ENCODE assay signal across 16 cellular contexts in the genomic region with DNA sequence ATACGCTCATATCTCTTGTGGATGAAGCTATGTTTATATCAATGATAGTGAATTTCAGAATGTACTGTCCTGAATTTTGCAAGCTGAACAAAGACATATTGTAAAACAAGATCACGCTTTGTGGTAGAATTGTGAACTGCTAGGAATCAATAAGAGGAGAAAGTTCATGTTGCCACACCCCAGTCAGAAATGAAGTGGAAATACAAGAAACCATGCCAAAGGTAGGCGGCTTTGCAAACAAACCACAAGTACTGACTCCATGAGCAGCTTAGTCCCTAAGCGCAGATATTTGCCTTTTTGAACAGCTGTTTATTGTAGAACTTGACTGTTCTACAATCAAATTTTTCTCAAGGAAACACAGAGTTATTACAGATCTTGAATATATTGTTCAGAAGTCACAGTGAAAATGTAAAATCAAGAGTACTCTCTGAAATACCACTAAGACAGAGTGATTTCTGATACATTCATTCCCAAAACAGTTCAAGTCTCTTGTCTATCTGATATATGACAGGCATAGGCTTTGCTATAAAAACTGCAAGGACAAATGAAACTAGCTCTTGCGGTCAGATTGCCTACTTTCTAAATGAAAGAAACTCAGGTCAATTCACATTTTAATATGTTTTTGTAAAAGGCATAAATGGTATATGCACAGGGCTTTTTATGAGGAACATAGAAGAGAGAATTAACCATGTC.
DNase-seq lines count a peak whose midpoint lies in the region; ATAC-seq, FAIRE-seq and TF ChIP-seq lines count a peak whose summit lies in the region.
"Had no signal": no experiment of that assay in that cellular context is flagged by ENCODE, and none has a peak within 500 bp of the region (broad histone marks: within the 10 kb centered on the region; RNA-seq: fewer than 3 reads in every experiment).

No MANE protein-coding gene starts in this region.

- peaks cover 2% of the 10 kb centered on the region for H3K9me3 Mint-ChIP-seq in natural killer cell treated with Interleukin-12 subunit alpha and Interleukin-12 subunit beta and Interleukin-15 and Interleukin-18, amount 100 ng/mL, for 72 hours
- H3K9me3 Mint-ChIP-seq: activated CD4-positive, alpha-beta T cell treated with anti-CD3 and anti-CD28 coated beads, Interleukin-2, amount 10 ng/mL, durations not matched to agents 7 days and 5 days had no signal

- FAIRE-seq in bronchial epithelial cell (lab: Jason Lieb, UNC) (peak; percentile 62), HepG2 (lab: Jason Lieb, UNC) (peak; percentile 72)

- DNase-seq in NCI-H510A treated with DMSO at 0.1 percent for 48 hours (lab: John Stamatoyannopoulos, UW) (peak; percentile 83), bronchial epithelial cell (ENCODE audit: low read depth) (peak; percentile 72), HepG2 (ENCODE audit: low spot score) (peak; percentile 81), transverse colon (peak; percentile 52), NCI-H128 (lab: John Stamatoyannopoulos, UW; ENCODE audit: unreplicated experiment) (no peak), COR-L47 (lab: John Stamatoyannopoulos, UW) (no peak)
- DNase-seq in natural killer cell treated with Interleukin-12 subunit alpha and Interleukin-12 subunit beta and Interleukin-15 and Interleukin-18, amount 100 ng/mL, for 72 hours (ENCODE audit: low spot score), result no peak
- DNase-seq: activated CD4-positive, alpha-beta T cell treated with anti-CD3 and anti-CD28 coated beads, Interleukin-2, amount 10 ng/mL, durations not matched to agents 7 days and 5 days; activated T-cell treated with anti-CD3 and anti-CD28 coated beads, Interleukin-2, amount 50 U/mL, for 24 hours; C1 segment of cervical spinal cord; NCI-H1417 treated with DMSO at 0.1 percent for 48 hours; NCI-H774; SHP77 treated with DMSO at 0.1 percent for 48 hours; T-helper 9 cell; trophoblast cell had no signal

- H4K20me1 ChIP-seq in HepG2 (ENCODE audit: insufficient read depth, low read length), result no peaks in the 10 kb centered on the region

- peak overlapping the region; percentile 23 for H3K4me2 ChIP-seq in HepG2 (ENCODE audit: low read depth, low read length)

- H3K27ac ChIP-seq in HepG2 (ENCODE audit: extremely low read length, insufficient read depth, low read length) (peak overlapping the region; percentile 45), transverse colon (peak overlapping the region; percentile 72 to 85 (median 81))

- no peak for TF ChIP-seq POLR2A in HepG2 (IDR thresholded peaks at IDR 0.05; ENCODE audit: insufficient read depth in 1 of 2, low read depth in 2 of 2, low read length in 2 of 2)
- no peak for TF ChIP-seq POLR2A in transverse colon (IDR thresholded peaks at IDR 0.05)

- WGBS in HepG2 (ENCODE audit: low lambda C conversion rate), result 12% methylated on average over 4 of the region's 5 CpGs
- 25 to 45% methylated on average over 3 to 5 of the region's 5 CpGs for WGBS in transverse colon (ENCODE audit: low coverage in 1 of 2), 2 donors

- no peak overlapping the region for H3K9ac ChIP-seq in HepG2 (ENCODE audit: insufficient read depth, low read depth, low read length)

- no TSS peak for BruUV-seq in HepG2 (replicated peaks; lab: Mats Ljungman, UMichigan)

- H3K4me1 Mint-ChIP-seq in natural killer cell treated with Interleukin-12 subunit alpha and Interleukin-12 subunit beta and Interleukin-15 and Interleukin-18, amount 100 ng/mL, for 72 hours (ENCODE audit: low read depth in 2 of 2), result no peaks in the 10 kb centered on the region
- H3K4me1 Mint-ChIP-seq: activated CD4-positive, alpha-beta T cell treated with anti-CD3 and anti-CD28 coated beads, Interleukin-2, amount 10 ng/mL, durations not matched to agents 7 days and 5 days; IgD-negative memory B cell had no signal

- TF ChIP-seq RAD21 in HepG2 (CRISPR knock-in tag; IDR thresholded peaks at IDR 0.05), result 0 out of 2 replicates have a peak, but pooled peaks have one; percentile 10

- no peak overlapping the region for H2AFZ ChIP-seq in HepG2 (ENCODE audit: low read length)

- in situ Hi-C loops in HepG2 (cut with HindIII; ENCODE audit: extremely low pct_ligation_motif_present, low pct_unique_long_range_greater_than_20kb) (no loop called here), transverse colon (cut with MboI; ENCODE audit: low pct_ligation_motif_present in 1 of 4, low pct_unique_long_range_greater_than_20kb in 1 of 4, low sequenced_read_pairs in 3 of 4) (no loop called here)

- peak; percentile 9 for TF ChIP-seq CTCF in bronchial epithelial cell (IDR thresholded peaks at IDR 0.05; ENCODE audit: insufficient read depth, low read length, severe bottlenecking)
- TF ChIP-seq CTCF in HepG2 (CRISPR knock-in tag; IDR thresholded peaks at IDR 0.05), result no peak
- peak in 4 of 5 experiments; percentile 27 to 72 (median 46) for TF ChIP-seq CTCF in transverse colon (IDR thresholded peaks at IDR 0.05)

- no peak overlapping the region for H3K4me3 Mint-ChIP-seq in natural killer cell treated with Interleukin-12 subunit alpha and Interleukin-12 subunit beta and Interleukin-15 and Interleukin-18, amount 100 ng/mL, for 72 hours
- H3K4me3 Mint-ChIP-seq: activated CD4-positive, alpha-beta T cell treated with anti-CD3 and anti-CD28 coated beads, Interleukin-2, amount 10 ng/mL, durations not matched to agents 7 days and 5 days; activated T-cell treated with anti-CD3 and anti-CD28 coated beads, Interleukin-2, amount 50 U/mL, for 24 hours; IgD-negative memory B cell had no signal

- H3K9me3 ChIP-seq in HepG2 (ENCODE audit: low read length) (no peaks in the 10 kb centered on the region), transverse colon (no peaks in the 10 kb centered on the region)

- H3K27me3 ChIP-seq in bronchial epithelial cell (ENCODE audit: control insufficient read depth, insufficient read depth, low read length) (no peaks in the 10 kb centered on the region), HepG2 (ENCODE audit: control insufficient read depth in 1 of 2, insufficient read depth in 2 of 2, low read length in 2 of 2) (no peaks in the 10 kb centered on the region; a peak in 1 of 5 replicates), transverse colon (no peaks in the 10 kb centered on the region)

- H3K36me3 Mint-ChIP-seq in natural killer cell treated with Interleukin-12 subunit alpha and Interleukin-12 subunit beta and Interleukin-15 and Interleukin-18, amount 100 ng/mL, for 72 hours, result no peaks in the 10 kb centered on the region
- H3K36me3 Mint-ChIP-seq: IgD-negative memory B cell had no signal

- H3K27me3 Mint-ChIP-seq in natural killer cell treated with Interleukin-12 subunit alpha and Interleukin-12 subunit beta and Interleukin-15 and Interleukin-18, amount 100 ng/mL, for 72 hours, result no peaks in the 10 kb centered on the region
- H3K27me3 Mint-ChIP-seq: activated CD4-positive, alpha-beta T cell treated with anti-CD3 and anti-CD28 coated beads, Interleukin-2, amount 10 ng/mL, durations not matched to agents 7 days and 5 days; activated T-cell treated with anti-CD3 and anti-CD28 coated beads, Interleukin-2, amount 50 U/mL, for 24 hours; IgD-negative memory B cell had no signal

- intact Hi-C loops in HepG2 (cut with micrococcal nuclease; ENCODE audit: unreplicated experiment) (no loop called here), transverse colon (cut with DNase I; ENCODE audit: low total_unique reads) (no loop called here)

- H3K79me2 ChIP-seq in HepG2 (ENCODE audit: insufficient read depth, low read length), result no peaks in the 10 kb centered on the region

- H3K36me3 ChIP-seq in bronchial epithelial cell (ENCODE audit: control insufficient read depth, insufficient read depth, low read length) (no peaks in the 10 kb centered on the region), HepG2 (replicated peaks in 1 of 2; ENCODE audit: control insufficient read depth in 1 of 2, insufficient read depth in 2 of 2, low read length in 2 of 2) (no peaks in the 10 kb centered on the region), transverse colon (no peaks in the 10 kb centered on the region)

- CTCF ChIA-PET in HepG2 (lab: Yijun Ruan, JAX; ENCODE audit: low intra/inter-chr PET ratio, low total read pairs), result no interaction called here

- H3K4me3 ChIP-seq in bronchial epithelial cell (ENCODE audit: low read depth, low read length) (no peak overlapping the region), HepG2 (replicated peaks in 1 of 3; ENCODE audit: insufficient read depth in 1 of 3, low read depth in 2 of 3, low read length in 3 of 3) (no peak overlapping the region), transverse colon (no peak overlapping the region)

- peak in 1 of 2 experiments; percentile 81; a peak in 2 of 4 replicates for TF ChIP-seq EP300 in HepG2 (IDR thresholded peaks at IDR 0.05; ENCODE audit: low read depth in 2 of 2, low read length in 2 of 2)
- TF ChIP-seq EP300 in HepG2 (CRISPR knock-in tag; IDR thresholded peaks at IDR 0.05; ENCODE audit: borderline replicate concordance), result no peak
- peak; percentile 21 for TF ChIP-seq EP300 in transverse colon (IDR thresholded peaks at IDR 0.05; ENCODE audit: low read depth)

- peak; percentile 99 for ATAC-seq in HepG2
- ATAC-seq in natural killer cell treated with Interleukin-12 subunit alpha and Interleukin-12 subunit beta and Interleukin-15 and Interleukin-18, amount 100 ng/mL, for 72 hours, result no peak

- H3K4me1 ChIP-seq in HepG2 (ENCODE audit: insufficient read depth, low read length), result peaks cover 20% of the 10 kb centered on the region
- H3K4me1 ChIP-seq in transverse colon, result peaks cover 0 to 24% (median 7%) of the 10 kb centered on the region in 4 donors

- H3K27ac Mint-ChIP-seq in natural killer cell treated with Interleukin-12 subunit alpha and Interleukin-12 subunit beta and Interleukin-15 and Interleukin-18, amount 100 ng/mL, for 72 hours, result no peak overlapping the region
- H3K27ac Mint-ChIP-seq: activated CD4-positive, alpha-beta T cell treated with anti-CD3 and anti-CD28 coated beads, Interleukin-2, amount 10 ng/mL, durations not matched to agents 7 days and 5 days; activated T-cell treated with anti-CD3 and anti-CD28 coated beads, Interleukin-2, amount 50 U/mL, for 24 hours; IgD-negative memory B cell had no signal

- POLR2A ChIA-PET in HepG2 (lab: Yijun Ruan, JAX), result interaction anchor here (1.5 kb wide), 1 partner anchor 10 kb away, joined by 5 read pairs; no protein-coding TSS in a partner anchor

TF ChIP-seq in HepG2, 621 proteins besides CTCF, POLR2A, EP300 and RAD21 (continues in another document):
- no peak for TF ChIP-seq ZNF703 (CRISPR knock-in tag; IDR thresholded peaks at IDR 0.05; ENCODE audit: borderline replicate concordance)
- 0 out of 2 replicates have a peak, but pooled peaks have one; percentile 7 for TF ChIP-seq FOSL2 (CRISPR knock-in tag; IDR thresholded peaks at IDR 0.05)
- TF ChIP-seq ZNF614 (CRISPR knock-in tag; IDR thresholded peaks at IDR 0.05; ENCODE audit: borderline replicate concordance), result 0 out of 2 replicates have a peak, but pooled peaks have one; percentile 62
- peak; percentile 68 for TF ChIP-seq FOXA3 (CRISPR knock-in tag; IDR thresholded peaks at IDR 0.05)
- TF ChIP-seq ZSCAN20 (CRISPR knock-in tag; IDR thresholded peaks at IDR 0.05; ENCODE audit: borderline replicate concordance), result no peak
- no peak for TF ChIP-seq CHD2 (IDR thresholded peaks at IDR 0.05; ENCODE audit: low read depth, low read length)
- TF ChIP-seq SMC3 (IDR thresholded peaks at IDR 0.05; ENCODE audit: low read length), result no peak
- TF ChIP-seq SMARCC2 (IDR thresholded peaks at IDR 0.05), result peak; percentile 47; the same call in 1 of the 2 replicates
- TF ChIP-seq ZNF713 (CRISPR knock-in tag; IDR thresholded peaks at IDR 0.05), result no peak
- TF ChIP-seq ZNF7 (CRISPR knock-in tag; IDR thresholded peaks at IDR 0.05), result no peak

Comparison
In these comparisons a context has a peak if more than half of its experiments do, and no peak if none do; other contexts are left out.
1. DNase-seq: peak in NCI-H510A treated with DMSO at 0.1 percent for 48 hours (single experiment), bronchial epithelial cell (single experiment), HepG2 (single experiment) and transverse colon (single experiment); none in NCI-H128 (single experiment), natural killer cell treated with Interleukin-12 subunit alpha and Interleukin-12 subunit beta and Interleukin-15 and Interleukin-18, amount 100 ng/mL, for 72 hours (single experiment) and COR-L47 (single experiment).